In genomic region chr16:2203119-2203688, GRCh38 we compare ENCODE assay signal across 1 cellular context. TPM values are rescaled to one million over a fixed set of nuclear protein-coding genes. Genes with fewer than 3 reads are reported as not detected.
"Had no signal": no experiment of that assay in that cellular context is flagged by ENCODE, and none has a peak within 500 bp of the region (broad histone marks: within the 10 kb centered on the region; RNA-seq: fewer than 3 reads in every experiment).

No MANE protein-coding gene starts in this region.

RNA-seq across cellular contexts. Expression of gene CASKIN1, which starts 6.8 kb away (rescaled TPM):
- total RNA-seq: SJSA1 had no signal
